Comparison of ENCODE assay signal across 9 cellular contexts in genomic region chr2:29010946-29011649, GRCh38. TPM values are rescaled to one million over a fixed set of nuclear protein-coding genes. Genes with fewer than 3 reads are reported as not detected.
DNase-seq lines count a peak whose midpoint lies in the region; ATAC-seq and TF ChIP-seq lines count a peak whose summit lies in the region.
"Had no signal": no experiment of that assay in that cellular context is flagged by ENCODE, and none has a peak within 500 bp of the region (broad histone marks: within the 10 kb centered on the region; RNA-seq: fewer than 3 reads in every experiment).

No MANE protein-coding gene starts in this region.

- no peaks in the 10 kb centered on the region for H3K36me3 ChIP-seq in heart right ventricle

- no peaks in the 10 kb centered on the region for H3K9me3 Mint-ChIP-seq in IgD-negative memory B cell
- H3K9me3 Mint-ChIP-seq in activated T-cell treated with anti-CD3 and anti-CD28 coated beads, Interleukin-2, amount 50 U/mL, for 24 hours = no peaks in the 10 kb centered on the region

- H3K4me3 ChIP-seq in heart right ventricle = no peak overlapping the region
- H3K4me3 ChIP-seq: body of pancreas had no signal

- H3K27ac Mint-ChIP-seq in IgD-negative memory B cell = peak overlapping the region; percentile 91 to 96 (median 95)
- H3K27ac Mint-ChIP-seq in activated T-cell treated with anti-CD3 and anti-CD28 coated beads, Interleukin-2, amount 50 U/mL, for 24 hours = peak overlapping the region; percentile 84

- no peaks in the 10 kb centered on the region for H3K27me3 Mint-ChIP-seq in IgD-negative memory B cell
- no peaks in the 10 kb centered on the region for H3K27me3 Mint-ChIP-seq in activated T-cell treated with anti-CD3 and anti-CD28 coated beads, Interleukin-2, amount 50 U/mL, for 24 hours

- H3K4me3 Mint-ChIP-seq in IgD-negative memory B cell = peak overlapping the region; percentile 10 to 73 (median 27)
- H3K4me3 Mint-ChIP-seq in activated T-cell treated with anti-CD3 and anti-CD28 coated beads, Interleukin-2, amount 50 U/mL, for 24 hours = peak overlapping the region; percentile 50

- no peaks in the 10 kb centered on the region for H3K9me3 ChIP-seq in heart right ventricle
- H3K9me3 ChIP-seq: body of pancreas had no signal

- H3K4me1 ChIP-seq in heart right ventricle = peaks cover 16 to 72% (median 56%) of the 10 kb centered on the region in 9 donors

- no peaks in the 10 kb centered on the region for H3K36me3 Mint-ChIP-seq in IgD-negative memory B cell
- no peaks in the 10 kb centered on the region for H3K36me3 Mint-ChIP-seq in activated T-cell treated with anti-CD3 and anti-CD28 coated beads, Interleukin-2, amount 50 U/mL, for 24 hours (ENCODE audit: low read depth)

- H3K27me3 ChIP-seq in heart right ventricle = no peaks in the 10 kb centered on the region
- H3K27me3 ChIP-seq: body of pancreas had no signal

- ATAC-seq in heart right ventricle = peak; percentile 2 to 43 (median 17)
- ATAC-seq in activated CD4-positive, CD25-positive, alpha-beta regulatory T cell treated with anti-CD3 and anti-CD28 coated beads, Interleukin-2, amount 50 U/mL, for 24 hours = no peak

- 23 to 24% methylated on average over 13 of the region's 13 CpGs for WGBS in heart right ventricle, 2 donors

- intact Hi-C loops in heart right ventricle (cut with DNase I) = loop anchor here in 3 of 10 donors (2.0 to 10.0 kb wide), 4 partner anchors 28 to 104 kb away; partner anchors contain the start of gene CLIP4 (in 1 of the 3)

- H3K4me1 Mint-ChIP-seq in IgD-negative memory B cell = peaks cover 25 to 31% (median 26%) of the 10 kb centered on the region in 3 donors
- H3K4me1 Mint-ChIP-seq in activated T-cell treated with anti-CD3 and anti-CD28 coated beads, Interleukin-2, amount 50 U/mL, for 24 hours (ENCODE audit: low read depth) = peaks cover 75% of the 10 kb centered on the region

- TF ChIP-seq CTCF in heart right ventricle (IDR thresholded peaks at IDR 0.05) = no peak

- DNase-seq in activated T-cell treated with anti-CD3 and anti-CD28 coated beads, Interleukin-2, amount 50 U/mL, for 24 hours = peak; percentile 63
- peak; percentile 49 to 66 for DNase-seq in heart right ventricle
- peak; percentile 47 for DNase-seq in stimulated activated CD4-positive, alpha-beta T cell treated with anti-CD3 and anti-CD28 coated beads, Interleukin-15, amount 100 ng/mL, for 24 hours
- DNase-seq in SW480 (ENCODE audit: low spot score) = no peak
- no peak for DNase-seq in SHP77 (lab: John Stamatoyannopoulos, UW)
- DNase-seq in NCI-H2196 (lab: John Stamatoyannopoulos, UW; ENCODE audit: unreplicated experiment) = no peak

- H3K27ac ChIP-seq in heart right ventricle = peak overlapping the region; percentile 72 to 95 (median 89)

RNA-seq across cellular contexts. Expression of gene TOGARAM2, which starts 30.0 kb away (rescaled TPM):
- 0.28 TPM for polyA plus RNA-seq in IgD-negative memory B cell
- total RNA-seq in heart right ventricle = 10 to 100 TPM in 8 of 10 donors, 1 to 10 TPM in 2; 1.4 to 56.7 (median 14.6) TPM
- polyA plus RNA-seq in heart right ventricle = 10 to 100 TPM in 1 of 2 donors, 1 to 10 TPM in 1; 6.0 to 68.3 TPM

Comparison
In these comparisons a context has a peak if more than half of its experiments do, and no peak if none do; other contexts are left out.
1. DNase-seq: peak in activated T-cell treated with anti-CD3 and anti-CD28 coated beads, Interleukin-2, amount 50 U/mL, for 24 hours (single experiment), heart right ventricle (2 of 2) and stimulated activated CD4-positive, alpha-beta T cell treated with anti-CD3 and anti-CD28 coated beads, Interleukin-15, amount 100 ng/mL, for 24 hours (single experiment); none in SW480 (single experiment), SHP77 (0 of 2) and NCI-H2196 (single experiment).
2. ATAC-seq: peak in heart right ventricle (8 of 8); none in activated CD4-positive, CD25-positive, alpha-beta regulatory T cell treated with anti-CD3 and anti-CD28 coated beads, Interleukin-2, amount 50 U/mL, for 24 hours (0 of 2).